In the genomic region with DNA sequence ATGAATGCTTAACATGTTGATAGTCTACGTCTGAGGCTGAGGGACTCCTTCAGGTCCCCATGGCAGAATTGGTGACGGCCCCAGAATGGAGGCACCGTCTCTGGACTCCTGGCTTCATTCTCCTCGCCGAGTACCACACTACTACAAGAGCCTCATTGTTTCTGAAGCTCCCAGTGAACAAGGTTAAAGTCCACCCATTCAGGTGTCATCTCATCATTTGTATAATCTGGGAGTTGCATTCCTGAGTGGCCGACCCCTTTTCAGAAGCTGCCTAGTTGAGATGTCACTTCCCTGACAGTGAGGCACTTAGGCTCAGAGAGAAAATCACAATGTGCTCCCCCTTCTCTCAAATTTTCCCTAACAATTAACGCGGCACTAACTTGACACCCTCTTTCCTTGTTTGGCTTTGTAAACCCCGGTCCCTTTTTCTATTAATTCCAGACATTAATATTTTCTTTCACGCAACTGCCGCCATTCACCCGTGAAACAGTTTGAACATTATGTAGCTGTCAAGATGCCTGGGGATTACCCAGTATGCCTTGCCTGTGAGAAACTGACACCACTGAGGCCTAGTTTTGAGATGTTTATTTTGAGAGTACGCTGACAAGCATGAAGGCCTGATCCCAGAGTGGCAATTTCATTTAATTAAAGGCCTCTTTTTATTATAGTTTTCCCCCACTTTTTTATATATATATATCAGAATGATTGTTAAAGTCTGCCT, we compare ENCODE assay signal across 30 cellular contexts.
"Had no signal": no experiment of that assay in that cellular context is flagged by ENCODE, and none has a peak within 500 bp of the region (broad histone marks: within the 10 kb centered on the region; RNA-seq: fewer than 3 reads in every experiment).

No MANE protein-coding gene starts in this region.

- H3K36me3 ChIP-seq: ascending aorta, cardiac muscle cell, SJCRH30, WERI-Rb-1 had no signal

- H3K27ac Mint-ChIP-seq: activated CD4-positive, alpha-beta memory T cell treated with anti-CD3 and anti-CD28 coated beads, Interleukin-2, amount 10 ng/mL, durations not matched to agents 7 days and 5 days; activated CD8-positive, alpha-beta memory T cell treated with anti-CD3 and anti-CD28 coated beads, Interleukin-2, amount 10 ng/mL, durations not matched to agents 7 days and 5 days; activated naive CD4-positive, alpha-beta T cell treated with anti-CD3 and anti-CD28 coated beads, Interleukin-2, amount 50 U/mL, for 24 hours; activated naive CD8-positive, alpha-beta T cell treated with anti-CD3 and anti-CD28 coated beads, Interleukin-2, amount 10 ng/mL, durations not matched to agents 7 days and 5 days; activated T-helper 2 cell treated with anti-CD3 and anti-CD28 coated beads, Interferon-gamma antibody, Interleukin-2, Interleukin-4, amounts not matched to agents 10 μg/mL and 5 μg/mL and 100 μg/mL, durations not matched to agents 14 hours and 24 hours and 36 hours had no signal

- H3K4me1 Mint-ChIP-seq: activated CD4-positive, alpha-beta memory T cell treated with anti-CD3 and anti-CD28 coated beads, Interleukin-2, amount 10 ng/mL, durations not matched to agents 7 days and 5 days; activated CD8-positive, alpha-beta memory T cell treated with anti-CD3 and anti-CD28 coated beads, Interleukin-2, amount 10 ng/mL, durations not matched to agents 7 days and 5 days; activated naive CD4-positive, alpha-beta T cell treated with anti-CD3 and anti-CD28 coated beads, Interleukin-2, amount 50 U/mL, for 24 hours; activated naive CD8-positive, alpha-beta T cell treated with anti-CD3 and anti-CD28 coated beads, Interleukin-2, amount 10 ng/mL, durations not matched to agents 7 days and 5 days had no signal

- H3K27me3 Mint-ChIP-seq: activated CD4-positive, alpha-beta memory T cell treated with anti-CD3 and anti-CD28 coated beads, Interleukin-2, amount 10 ng/mL, durations not matched to agents 7 days and 5 days; activated CD8-positive, alpha-beta memory T cell treated with anti-CD3 and anti-CD28 coated beads, Interleukin-2, amount 10 ng/mL, durations not matched to agents 7 days and 5 days; activated naive CD4-positive, alpha-beta T cell treated with anti-CD3 and anti-CD28 coated beads, Interleukin-2, amount 50 U/mL, for 24 hours; activated naive CD8-positive, alpha-beta T cell treated with anti-CD3 and anti-CD28 coated beads, Interleukin-2, amount 10 ng/mL, durations not matched to agents 7 days and 5 days had no signal

- ATAC-seq: activated CD8-positive, alpha-beta memory T cell treated with anti-CD3 and anti-CD28 coated beads, Interleukin-2, amount 10 ng/mL, durations not matched to agents 7 days and 5 days; Panc1 had no signal

- H3K9me3 Mint-ChIP-seq: activated CD4-positive, alpha-beta memory T cell treated with anti-CD3 and anti-CD28 coated beads, Interleukin-2, amount 10 ng/mL, durations not matched to agents 7 days and 5 days; activated naive CD4-positive, alpha-beta T cell treated with anti-CD3 and anti-CD28 coated beads, Interleukin-2, amount 50 U/mL, for 24 hours; activated naive CD8-positive, alpha-beta T cell treated with anti-CD3 and anti-CD28 coated beads, Interleukin-2, amount 10 ng/mL, durations not matched to agents 7 days and 5 days; activated T-helper 2 cell treated with anti-CD3 and anti-CD28 coated beads, Interferon-gamma antibody, Interleukin-2, Interleukin-4, amounts not matched to agents 10 μg/mL and 5 μg/mL and 100 μg/mL, durations not matched to agents 14 hours and 24 hours and 36 hours had no signal

- DNase-seq: activated CD4-positive, alpha-beta memory T cell treated with anti-CD3 and anti-CD28 coated beads, Interleukin-2, amount 10 ng/mL, durations not matched to agents 7 days and 5 days; activated CD4-positive, alpha-beta T cell treated with anti-CD3 and anti-CD28 coated beads for 1 hour; activated CD4-positive, alpha-beta T cell treated with anti-CD3 and anti-CD28 coated beads for 48 hours; activated CD4-positive, CD25-positive, alpha-beta regulatory T cell; activated CD8-positive, alpha-beta memory T cell treated with anti-CD3 and anti-CD28 coated beads for 24 hours; activated CD8-positive, alpha-beta memory T cell treated with anti-CD3 and anti-CD28 coated beads, Interleukin-2, amount 10 ng/mL, durations not matched to agents 7 days and 5 days; activated CD8-positive, alpha-beta memory T cell treated with anti-CD3 and anti-CD28 coated beads, Interleukin-2, amount 50 U/mL, for 48 hours; activated gamma-delta T cell; activated naive CD4-positive, alpha-beta T cell treated with Interleukin-2 at 50 U/mL for 16 hours; activated naive CD8-positive, alpha-beta T cell treated with anti-CD3 and anti-CD28 coated beads, Interleukin-2, amount 10 ng/mL, durations not matched to agents 7 days and 5 days; amygdala; NCI-H1092 treated with DMSO at 0.1 percent for 48 hours; NCI-H1417; NCI-H146; NCI-H187 treated with DMSO at 0.1 percent for 48 hours; NCI-H2081; NCI-H2171 treated with DMSO at 0.1 percent for 48 hours; NCI-H2227 treated with DMSO at 0.1 percent for 48 hours; NCI-H446; NCI-H510A treated with DMSO at 0.1 percent for 48 hours; SHP77; SJCRH30; T1000; WERI-Rb-1 had no signal

- H3K27me3 ChIP-seq: ascending aorta, cardiac muscle cell, SJCRH30 had no signal

- H3K27ac ChIP-seq: ascending aorta, cardiac muscle cell, SJCRH30, SK-N-MC, WERI-Rb-1 had no signal

- H3K4me1 ChIP-seq: ascending aorta, SJCRH30 had no signal

- H3K4me3 Mint-ChIP-seq: activated CD4-positive, alpha-beta memory T cell treated with anti-CD3 and anti-CD28 coated beads, Interleukin-2, amount 10 ng/mL, durations not matched to agents 7 days and 5 days; activated CD8-positive, alpha-beta memory T cell treated with anti-CD3 and anti-CD28 coated beads, Interleukin-2, amount 10 ng/mL, durations not matched to agents 7 days and 5 days; activated naive CD4-positive, alpha-beta T cell treated with anti-CD3 and anti-CD28 coated beads, Interleukin-2, amount 50 U/mL, for 24 hours; activated naive CD8-positive, alpha-beta T cell treated with anti-CD3 and anti-CD28 coated beads, Interleukin-2, amount 10 ng/mL, durations not matched to agents 7 days and 5 days had no signal

- H3K4me3 ChIP-seq: ascending aorta, cardiac muscle cell, SJCRH30, SK-N-MC had no signal

- H3K9me3 ChIP-seq: ascending aorta, SJCRH30 had no signal
